In the genomic region with DNA sequence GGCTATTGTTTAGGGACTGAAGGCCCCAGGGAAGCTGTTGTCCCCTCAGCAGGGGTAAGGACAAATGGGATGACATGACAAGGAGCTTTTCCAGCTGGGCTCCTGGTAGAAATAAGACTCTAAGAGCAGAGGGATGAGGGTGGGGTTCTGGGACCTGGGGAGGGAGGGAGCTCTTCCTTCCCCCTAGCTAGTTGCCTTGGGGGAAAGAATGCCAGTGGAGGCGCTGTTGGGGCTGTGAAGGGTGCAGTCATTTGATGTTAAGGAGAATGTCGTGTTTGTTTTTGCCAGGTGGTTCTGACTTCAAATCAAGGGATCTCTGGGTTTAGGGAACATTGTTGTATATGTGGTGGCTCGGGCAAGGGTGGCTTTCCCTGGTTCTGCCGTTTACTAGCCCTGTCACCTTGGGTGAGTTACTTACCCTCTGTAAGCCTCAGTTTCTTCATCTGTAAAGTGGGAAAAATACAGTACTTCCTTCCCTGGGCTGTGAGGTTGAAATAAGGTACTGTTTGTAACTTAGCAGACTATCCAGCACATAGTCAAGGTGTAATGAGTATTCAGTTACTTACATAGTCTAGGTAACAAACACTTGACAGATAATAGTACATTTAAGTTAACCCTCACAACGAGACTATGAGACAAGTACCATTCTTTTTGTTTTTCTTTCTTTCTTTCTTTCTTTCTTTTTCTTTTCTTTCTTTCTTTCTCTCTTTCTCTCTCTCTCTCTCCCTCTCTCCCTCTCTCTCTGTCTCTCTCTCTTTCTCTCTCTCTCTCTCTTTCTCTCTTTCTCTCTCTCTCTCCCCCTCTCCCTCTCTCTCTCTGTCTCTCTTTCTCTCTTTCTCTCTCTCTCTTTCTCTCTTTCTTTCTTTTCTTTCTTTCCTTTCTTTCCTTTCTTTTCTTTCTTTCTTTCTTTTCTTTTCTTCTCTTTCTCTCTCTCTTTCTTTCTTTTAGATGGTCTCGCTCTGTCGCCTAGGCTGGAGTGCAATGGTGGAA, we compare ENCODE assay signal across 1 cellular context.
TF ChIP-seq lines count a peak whose summit lies in the region.

No MANE protein-coding gene starts in this region.

TF ChIP-seq in HCT116, 20 proteins besides CTCF, POLR2A, EP300 and RAD21:
- no peak for TF ChIP-seq SP1 (IDR thresholded peaks at IDR 0.05; ENCODE audit: low read depth)
- TF ChIP-seq POLR2AphosphoS5 (IDR thresholded peaks at IDR 0.05; ENCODE audit: low read depth, low read length) = no peak
